Comparison of ENCODE assay signal across 1 cellular context in the genomic region with DNA sequence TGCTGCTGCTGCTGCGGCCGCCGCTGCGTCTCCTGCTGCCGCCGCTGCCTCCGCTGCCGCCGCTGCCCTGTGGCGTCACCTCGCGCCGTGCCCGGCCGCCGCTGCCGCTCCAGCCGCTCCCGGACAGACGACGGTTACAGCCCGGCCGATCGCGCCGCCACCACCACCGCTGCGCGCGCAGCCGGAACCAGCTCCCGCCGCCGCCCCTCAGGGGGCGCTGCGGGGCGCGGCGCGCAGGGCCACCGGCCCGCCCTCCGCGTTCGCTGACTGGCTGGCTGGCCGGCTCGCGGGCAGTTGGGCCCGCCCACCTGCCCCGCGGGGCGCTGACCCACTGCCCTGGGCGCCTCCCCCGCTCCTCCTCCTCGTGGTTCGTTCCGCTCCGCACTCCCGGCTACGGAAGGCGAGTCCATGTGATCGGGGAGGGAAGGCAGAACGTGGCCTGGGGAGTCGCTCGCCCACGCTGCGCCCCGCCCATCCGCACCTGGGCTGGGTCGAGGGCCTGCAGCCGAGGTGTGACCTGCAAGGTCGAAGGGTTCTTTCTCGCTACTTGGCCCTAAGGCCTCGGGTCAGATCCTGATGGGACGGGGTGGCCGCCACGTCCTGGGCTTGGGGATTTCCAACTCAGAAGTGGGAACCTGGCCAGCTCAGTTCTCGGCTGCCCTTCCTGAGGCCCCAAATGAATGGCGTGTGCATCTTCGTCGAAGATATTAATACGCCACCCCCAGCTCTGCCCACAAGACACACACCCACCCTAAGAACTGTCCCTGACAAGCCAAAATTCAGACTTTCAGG.
TF ChIP-seq lines count a peak whose summit lies in the region.

Gene PTP4A2 (minus strand): TSS at position 185 of the 792 bp plus-strand sequence. CDS start 19,303 bp downstream, outside the sequence.

TF ChIP-seq in K562, 482 proteins besides CTCF, POLR2A, EP300 and RAD21 (continued from another document and continues in another):
- TF ChIP-seq, protein P1, sequence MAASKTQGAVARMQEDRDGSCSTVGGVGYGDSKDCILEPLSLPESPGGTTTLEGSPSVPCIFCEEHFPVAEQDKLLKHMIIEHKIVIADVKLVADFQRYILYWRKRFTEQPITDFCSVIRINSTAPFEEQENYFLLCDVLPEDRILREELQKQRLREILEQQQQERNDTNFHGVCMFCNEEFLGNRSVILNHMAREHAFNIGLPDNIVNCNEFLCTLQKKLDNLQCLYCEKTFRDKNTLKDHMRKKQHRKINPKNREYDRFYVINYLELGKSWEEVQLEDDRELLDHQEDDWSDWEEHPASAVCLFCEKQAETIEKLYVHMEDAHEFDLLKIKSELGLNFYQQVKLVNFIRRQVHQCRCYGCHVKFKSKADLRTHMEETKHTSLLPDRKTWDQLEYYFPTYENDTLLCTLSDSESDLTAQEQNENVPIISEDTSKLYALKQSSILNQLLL (CRISPR knock-in tag; IDR thresholded peaks at IDR 0.05; ENCODE audit: borderline replicate concordance): no peak
- TF ChIP-seq DNMT1 (IDR thresholded peaks at IDR 0.05) (no peak; the same call in 1 of the 2 replicates), ZNF354B (CRISPR knock-in tag; IDR thresholded peaks at IDR 0.05) (no peak), RBM17 (IDR thresholded peaks at IDR 0.05; ENCODE audit: borderline replicate concordance, low read depth, low read length) (no peak), BRD9 (IDR thresholded peaks at IDR 0.05; ENCODE audit: low read depth, partially characterized antibody) (peak; percentile 83), SMAD3 (CRISPR knock-in tag; conservative IDR thresholded peaks at IDR 0.05) (no peak), JUND (IDR thresholded peaks at IDR 0.05; ENCODE audit: borderline replicate concordance, low read depth, low read length) (peak; percentile 98), JUND (tag; IDR thresholded peaks at IDR 0.05; ENCODE audit: borderline replicate concordance, low read depth, low read length) (peak; percentile 64; the same call in 1 of the 3 replicates), RFX5 (IDR thresholded peaks at IDR 0.05; ENCODE audit: low read depth, low read length) (no peak), ARID1B (IDR thresholded peaks at IDR 0.05) (peak; percentile 72), IRF2 (CRISPR knock-in tag; IDR thresholded peaks at IDR 0.05) (no peak), ZNF695 (CRISPR knock-in tag; IDR thresholded peaks at IDR 0.05) (no peak), FOXM1 (IDR thresholded peaks at IDR 0.05; ENCODE audit: low read depth) (no peak), FOXM1 (CRISPR knock-in tag; IDR thresholded peaks at IDR 0.05; ENCODE audit: low read depth) (peak; percentile 84), ZNF253 (CRISPR knock-in tag; conservative IDR thresholded peaks at IDR 0.05) (no peak), ZNF766 (CRISPR knock-in tag; conservative IDR thresholded peaks at IDR 0.05) (peak; percentile 70), JUNB (CRISPR knock-in tag; conservative IDR thresholded peaks at IDR 0.05) (no peak), FUS (optimal IDR thresholded peaks at IDR 0.05; ENCODE audit: low read depth, low read length) (no peak), ZNF384 (IDR thresholded peaks at IDR 0.05; ENCODE audit: low read depth, low read length) (peak; percentile 54; the same call in 1 of the 2 replicates), ZNF57 (CRISPR knock-in tag; IDR thresholded peaks at IDR 0.05) (no peak), ZKSCAN3 (CRISPR knock-in tag; IDR thresholded peaks at IDR 0.05) (no peak), MEF2D (tag; conservative IDR thresholded peaks at IDR 0.05; ENCODE audit: low read depth) (no peak), SMARCB1 (IDR thresholded peaks at IDR 0.05; ENCODE audit: insufficient read length, low read depth) (no peak), ZNF696 (CRISPR knock-in tag; conservative IDR thresholded peaks at IDR 0.05) (no peak), MTF1 (CRISPR knock-in tag; IDR thresholded peaks at IDR 0.05; ENCODE audit: borderline replicate concordance) (no peak), CBX8 (IDR thresholded peaks at IDR 0.05; ENCODE audit: borderline replicate concordance, extremely low read depth, low read depth, low read length, poor library complexity, severe bottlenecking) (no peak), ZNF778 (CRISPR knock-in tag; IDR thresholded peaks at IDR 0.05) (no peak), MNT (conservative IDR thresholded peaks at IDR 0.05) (peak; percentile 98 to 99), HMG20A (CRISPR knock-in tag; conservative IDR thresholded peaks at IDR 0.05) (no peak), NUFIP1 (IDR thresholded peaks at IDR 0.05; ENCODE audit: partially characterized antibody) (peak; percentile 67), POLR3A (IDR thresholded peaks at IDR 0.05; ENCODE audit: borderline replicate concordance, extremely low read depth, insufficient read depth, insufficient read length) (no peak), CBFB (CRISPR knock-in tag; IDR thresholded peaks at IDR 0.05) (peak; percentile 73; the same call in 1 of the 2 replicates), ZBTB12 (CRISPR knock-in tag; IDR thresholded peaks at IDR 0.05) (no peak), ZNF232 (CRISPR knock-in tag; IDR thresholded peaks at IDR 0.05) (no peak), ZNF431 (CRISPR knock-in tag; IDR thresholded peaks at IDR 0.05) (no peak), ETS2 (tag; IDR thresholded peaks at IDR 0.05; ENCODE audit: borderline replicate concordance, poor library complexity, severe bottlenecking) (no peak), ZBTB7A (IDR thresholded peaks at IDR 0.05; ENCODE audit: borderline replicate concordance, control insufficient read depth, low read depth, low read length) (peak; percentile 84)
- TF ChIP-seq, protein P2, sequence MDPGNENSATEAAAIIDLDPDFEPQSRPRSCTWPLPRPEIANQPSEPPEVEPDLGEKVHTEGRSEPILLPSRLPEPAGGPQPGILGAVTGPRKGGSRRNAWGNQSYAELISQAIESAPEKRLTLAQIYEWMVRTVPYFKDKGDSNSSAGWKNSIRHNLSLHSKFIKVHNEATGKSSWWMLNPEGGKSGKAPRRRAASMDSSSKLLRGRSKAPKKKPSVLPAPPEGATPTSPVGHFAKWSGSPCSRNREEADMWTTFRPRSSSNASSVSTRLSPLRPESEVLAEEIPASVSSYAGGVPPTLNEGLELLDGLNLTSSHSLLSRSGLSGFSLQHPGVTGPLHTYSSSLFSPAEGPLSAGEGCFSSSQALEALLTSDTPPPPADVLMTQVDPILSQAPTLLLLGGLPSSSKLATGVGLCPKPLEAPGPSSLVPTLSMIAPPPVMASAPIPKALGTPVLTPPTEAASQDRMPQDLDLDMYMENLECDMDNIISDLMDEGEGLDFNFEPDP (CRISPR knock-in tag; IDR thresholded peaks at IDR 0.05): no peak
- TF ChIP-seq, protein P3, sequence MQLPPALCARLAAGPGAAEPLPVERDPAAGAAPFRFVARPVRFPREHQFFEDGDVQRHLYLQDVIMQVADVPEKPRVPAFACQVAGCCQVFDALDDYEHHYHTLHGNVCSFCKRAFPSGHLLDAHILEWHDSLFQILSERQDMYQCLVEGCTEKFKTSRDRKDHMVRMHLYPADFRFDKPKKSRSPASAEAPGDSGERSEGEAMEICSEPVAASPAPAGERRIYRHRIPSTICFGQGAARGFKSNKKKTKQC (CRISPR knock-in tag; IDR thresholded peaks at IDR 0.05): peak; percentile 97
- TF ChIP-seq, protein P4, sequence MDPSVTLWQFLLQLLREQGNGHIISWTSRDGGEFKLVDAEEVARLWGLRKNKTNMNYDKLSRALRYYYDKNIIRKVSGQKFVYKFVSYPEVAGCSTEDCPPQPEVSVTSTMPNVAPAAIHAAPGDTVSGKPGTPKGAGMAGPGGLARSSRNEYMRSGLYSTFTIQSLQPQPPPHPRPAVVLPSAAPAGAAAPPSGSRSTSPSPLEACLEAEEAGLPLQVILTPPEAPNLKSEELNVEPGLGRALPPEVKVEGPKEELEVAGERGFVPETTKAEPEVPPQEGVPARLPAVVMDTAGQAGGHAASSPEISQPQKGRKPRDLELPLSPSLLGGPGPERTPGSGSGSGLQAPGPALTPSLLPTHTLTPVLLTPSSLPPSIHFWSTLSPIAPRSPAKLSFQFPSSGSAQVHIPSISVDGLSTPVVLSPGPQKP (CRISPR knock-in tag; IDR thresholded peaks at IDR 0.05): no peak
- TF ChIP-seq, protein P5, sequence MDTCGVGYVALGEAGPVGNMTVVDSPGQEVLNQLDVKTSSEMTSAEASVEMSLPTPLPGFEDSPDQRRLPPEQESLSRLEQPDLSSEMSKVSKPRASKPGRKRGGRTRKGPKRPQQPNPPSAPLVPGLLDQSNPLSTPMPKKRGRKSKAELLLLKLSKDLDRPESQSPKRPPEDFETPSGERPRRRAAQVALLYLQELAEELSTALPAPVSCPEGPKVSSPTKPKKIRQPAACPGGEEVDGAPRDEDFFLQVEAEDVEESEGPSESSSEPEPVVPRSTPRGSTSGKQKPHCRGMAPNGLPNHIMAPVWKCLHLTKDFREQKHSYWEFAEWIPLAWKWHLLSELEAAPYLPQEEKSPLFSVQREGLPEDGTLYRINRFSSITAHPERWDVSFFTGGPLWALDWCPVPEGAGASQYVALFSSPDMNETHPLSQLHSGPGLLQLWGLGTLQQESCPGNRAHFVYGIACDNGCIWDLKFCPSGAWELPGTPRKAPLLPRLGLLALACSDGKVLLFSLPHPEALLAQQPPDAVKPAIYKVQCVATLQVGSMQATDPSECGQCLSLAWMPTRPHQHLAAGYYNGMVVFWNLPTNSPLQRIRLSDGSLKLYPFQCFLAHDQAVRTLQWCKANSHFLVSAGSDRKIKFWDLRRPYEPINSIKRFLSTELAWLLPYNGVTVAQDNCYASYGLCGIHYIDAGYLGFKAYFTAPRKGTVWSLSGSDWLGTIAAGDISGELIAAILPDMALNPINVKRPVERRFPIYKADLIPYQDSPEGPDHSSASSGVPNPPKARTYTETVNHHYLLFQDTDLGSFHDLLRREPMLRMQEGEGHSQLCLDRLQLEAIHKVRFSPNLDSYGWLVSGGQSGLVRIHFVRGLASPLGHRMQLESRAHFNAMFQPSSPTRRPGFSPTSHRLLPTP (IDR thresholded peaks at IDR 0.05; ENCODE audit: borderline replicate concordance, extremely low read depth, insufficient read length): no peak
- TF ChIP-seq, protein P6, sequence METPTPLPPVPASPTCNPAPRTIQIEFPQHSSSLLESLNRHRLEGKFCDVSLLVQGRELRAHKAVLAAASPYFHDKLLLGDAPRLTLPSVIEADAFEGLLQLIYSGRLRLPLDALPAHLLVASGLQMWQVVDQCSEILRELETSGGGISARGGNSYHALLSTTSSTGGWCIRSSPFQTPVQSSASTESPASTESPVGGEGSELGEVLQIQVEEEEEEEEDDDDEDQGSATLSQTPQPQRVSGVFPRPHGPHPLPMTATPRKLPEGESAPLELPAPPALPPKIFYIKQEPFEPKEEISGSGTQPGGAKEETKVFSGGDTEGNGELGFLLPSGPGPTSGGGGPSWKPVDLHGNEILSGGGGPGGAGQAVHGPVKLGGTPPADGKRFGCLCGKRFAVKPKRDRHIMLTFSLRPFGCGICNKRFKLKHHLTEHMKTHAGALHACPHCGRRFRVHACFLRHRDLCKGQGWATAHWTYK (CRISPR knock-in tag; IDR thresholded peaks at IDR 0.05): peak; percentile 28; the same call in 1 of the 2 replicates
- TF ChIP-seq, protein P7, sequence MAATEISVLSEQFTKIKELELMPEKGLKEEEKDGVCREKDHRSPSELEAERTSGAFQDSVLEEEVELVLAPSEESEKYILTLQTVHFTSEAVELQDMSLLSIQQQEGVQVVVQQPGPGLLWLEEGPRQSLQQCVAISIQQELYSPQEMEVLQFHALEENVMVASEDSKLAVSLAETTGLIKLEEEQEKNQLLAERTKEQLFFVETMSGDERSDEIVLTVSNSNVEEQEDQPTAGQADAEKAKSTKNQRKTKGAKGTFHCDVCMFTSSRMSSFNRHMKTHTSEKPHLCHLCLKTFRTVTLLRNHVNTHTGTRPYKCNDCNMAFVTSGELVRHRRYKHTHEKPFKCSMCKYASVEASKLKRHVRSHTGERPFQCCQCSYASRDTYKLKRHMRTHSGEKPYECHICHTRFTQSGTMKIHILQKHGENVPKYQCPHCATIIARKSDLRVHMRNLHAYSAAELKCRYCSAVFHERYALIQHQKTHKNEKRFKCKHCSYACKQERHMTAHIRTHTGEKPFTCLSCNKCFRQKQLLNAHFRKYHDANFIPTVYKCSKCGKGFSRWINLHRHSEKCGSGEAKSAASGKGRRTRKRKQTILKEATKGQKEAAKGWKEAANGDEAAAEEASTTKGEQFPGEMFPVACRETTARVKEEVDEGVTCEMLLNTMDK (IDR thresholded peaks at IDR 0.05; ENCODE audit: borderline replicate concordance, insufficient read depth, low read depth, low read length, poor library complexity, severe bottlenecking): peak; percentile 100
- TF ChIP-seq, protein P8, sequence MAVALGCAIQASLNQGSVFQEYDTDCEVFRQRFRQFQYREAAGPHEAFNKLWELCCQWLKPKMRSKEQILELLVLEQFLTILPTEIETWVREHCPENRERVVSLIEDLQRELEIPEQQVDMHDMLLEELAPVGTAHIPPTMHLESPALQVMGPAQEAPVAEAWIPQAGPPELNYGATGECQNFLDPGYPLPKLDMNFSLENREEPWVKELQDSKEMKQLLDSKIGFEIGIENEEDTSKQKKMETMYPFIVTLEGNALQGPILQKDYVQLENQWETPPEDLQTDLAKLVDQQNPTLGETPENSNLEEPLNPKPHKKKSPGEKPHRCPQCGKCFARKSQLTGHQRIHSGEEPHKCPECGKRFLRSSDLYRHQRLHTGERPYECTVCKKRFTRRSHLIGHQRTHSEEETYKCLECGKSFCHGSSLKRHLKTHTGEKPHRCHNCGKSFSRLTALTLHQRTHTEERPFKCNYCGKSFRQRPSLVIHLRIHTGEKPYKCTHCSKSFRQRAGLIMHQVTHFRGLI (CRISPR knock-in tag; IDR thresholded peaks at IDR 0.05): no peak
- TF ChIP-seq, protein P9, sequence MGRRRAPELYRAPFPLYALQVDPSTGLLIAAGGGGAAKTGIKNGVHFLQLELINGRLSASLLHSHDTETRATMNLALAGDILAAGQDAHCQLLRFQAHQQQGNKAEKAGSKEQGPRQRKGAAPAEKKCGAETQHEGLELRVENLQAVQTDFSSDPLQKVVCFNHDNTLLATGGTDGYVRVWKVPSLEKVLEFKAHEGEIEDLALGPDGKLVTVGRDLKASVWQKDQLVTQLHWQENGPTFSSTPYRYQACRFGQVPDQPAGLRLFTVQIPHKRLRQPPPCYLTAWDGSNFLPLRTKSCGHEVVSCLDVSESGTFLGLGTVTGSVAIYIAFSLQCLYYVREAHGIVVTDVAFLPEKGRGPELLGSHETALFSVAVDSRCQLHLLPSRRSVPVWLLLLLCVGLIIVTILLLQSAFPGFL (CRISPR knock-in tag; IDR thresholded peaks at IDR 0.05): no peak
